15 cellular contexts compared by ENCODE assay signal in the genomic region with DNA sequence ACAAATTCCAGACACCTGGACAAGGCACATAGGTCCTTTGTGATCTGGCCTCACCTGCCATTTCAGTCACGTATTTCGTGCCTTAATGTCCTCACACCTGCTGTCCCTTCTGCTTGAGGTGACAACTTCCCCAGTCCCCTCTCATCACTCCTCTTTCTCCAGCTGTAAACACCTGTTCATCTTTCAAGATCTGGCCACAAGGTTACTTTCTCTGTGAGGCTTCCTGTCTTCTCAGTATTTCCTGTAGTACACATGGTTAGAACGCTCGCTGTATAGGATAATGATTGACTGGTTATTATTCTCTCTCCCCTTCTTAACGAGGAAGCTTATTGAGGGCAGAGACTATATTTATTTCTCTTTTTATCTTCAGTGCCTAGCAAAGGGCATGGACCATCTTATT.
A peak's percentile ranks its signal among the peaks of the same experiment; 100 is the strongest.
DNase-seq lines count a peak whose midpoint lies in the region; ATAC-seq and TF ChIP-seq lines count a peak whose summit lies in the region.
"Had no signal": no experiment of that assay in that cellular context is flagged by ENCODE, and none has a peak within 500 bp of the region (broad histone marks: within the 10 kb centered on the region; RNA-seq: fewer than 3 reads in every experiment).

No MANE protein-coding gene starts in this region.

- intact Hi-C loops in psoas muscle (cut with DNase I), result no loop called here
- intact Hi-C loops in sciatic nerve (cut with DNase I), result no loop called here

- peak overlapping the region; percentile 84 for H3K27ac Mint-ChIP-seq in T-helper 17 cell
- H3K27ac Mint-ChIP-seq: activated T-helper 1 cell treated with anti-CD3 and anti-CD28 coated beads, Interleukin-12 subunit alpha, Interleukin-12 subunit beta, Interleukin-2, Interleukin-4 antibody, amounts not matched to agents 30 ng/mL and 10 ng/mL and 1 ng/mL, durations not matched to agents 14 hours and 24 hours and 36 hours had no signal

- H3K27me3 ChIP-seq in psoas muscle (ENCODE audit: insufficient read depth in 3 of 3, low read length in 2 of 3), result peaks cover 0 to 4% (median 0%) of the 10 kb centered on the region in 3 donors
- H3K27me3 ChIP-seq: breast epithelium had no signal

- H3K4me1 Mint-ChIP-seq in T-helper 17 cell, result peaks cover 10% of the 10 kb centered on the region

- H3K36me3 Mint-ChIP-seq in T-helper 17 cell (ENCODE audit: low read depth), result no peaks in the 10 kb centered on the region

- no peaks in the 10 kb centered on the region for H3K36me3 ChIP-seq in psoas muscle (ENCODE audit: insufficient read depth in 1 of 2, low read depth in 1 of 2)
- H3K36me3 ChIP-seq: breast epithelium had no signal

- H3K27me3 Mint-ChIP-seq in T-helper 17 cell, result no peaks in the 10 kb centered on the region

- no peak overlapping the region for H3K27ac ChIP-seq in psoas muscle
- H3K27ac ChIP-seq: 22Rv1, VCaP had no signal

- ATAC-seq in GM21447 (IDR thresholded peaks at IDR 0.05; ENCODE audit: unreplicated experiment) (peak; percentile 90), HG03060 (IDR thresholded peaks at IDR 0.05; ENCODE audit: low read depth, unreplicated experiment) (peak; percentile 48), T-helper 17 cell (no peak), psoas muscle (no peak), sciatic nerve (no peak)

- H3K9me3 ChIP-seq in T-helper 17 cell (ENCODE audit: control insufficient read depth, low read length, poor library complexity, severe bottlenecking), result no peaks in the 10 kb centered on the region
- H3K9me3 ChIP-seq in psoas muscle, result no peaks in the 10 kb centered on the region
- H3K9me3 ChIP-seq: breast epithelium had no signal

- no peak overlapping the region for H3K4me3 ChIP-seq in psoas muscle
- H3K4me3 ChIP-seq: breast epithelium had no signal

- H3K4me3 Mint-ChIP-seq in T-helper 17 cell, result no peak overlapping the region
- H3K4me3 Mint-ChIP-seq: activated T-helper 1 cell treated with anti-CD3 and anti-CD28 coated beads, Interleukin-12 subunit alpha, Interleukin-12 subunit beta, Interleukin-2, Interleukin-4 antibody, amounts not matched to agents 30 ng/mL and 10 ng/mL and 1 ng/mL, durations not matched to agents 14 hours and 24 hours and 36 hours had no signal

- DNase-seq in DMS53 (lab: John Stamatoyannopoulos, UW), result peak; percentile 16
- no peak for DNase-seq in DMS53 treated with DMSO at 0.1 percent for 48 hours (lab: John Stamatoyannopoulos, UW; ENCODE audit: unreplicated experiment)
- no peak for DNase-seq in T-helper 17 cell
- no peak for DNase-seq in psoas muscle
- DNase-seq in sciatic nerve (ENCODE audit: low spot score), result no peak
- no peak for DNase-seq in DMS79 treated with DMSO at 0.1 percent for 48 hours (lab: John Stamatoyannopoulos, UW)
- DNase-seq: NCI-H526 treated with DMSO at 0.1 percent for 48 hours; SHP77 treated with DMSO at 0.1 percent for 48 hours; stimulated activated CD4-positive, alpha-beta T cell treated with anti-CD3 and anti-CD28 coated beads, Interleukin-4, amount 100 ng/mL, for 24 hours had no signal

- TF ChIP-seq CTCF in psoas muscle (IDR thresholded peaks at IDR 0.05), result no peak

- no peaks in the 10 kb centered on the region for H3K4me1 ChIP-seq in psoas muscle
- H3K4me1 ChIP-seq: breast epithelium had no signal

- 57 to 65% (median 59%) methylated on average over 5 of the region's 5 CpGs for WGBS in psoas muscle, 3 donors

Comparison
In these comparisons a context has a peak if more than half of its experiments do, and no peak if none do; other contexts are left out.
1. ATAC-seq: peak in GM21447 (single experiment) and HG03060 (single experiment); none in T-helper 17 cell (single experiment), psoas muscle (0 of 4) and sciatic nerve (single experiment).